ENCODE assay signal across 1 cellular context in the genomic region with DNA sequence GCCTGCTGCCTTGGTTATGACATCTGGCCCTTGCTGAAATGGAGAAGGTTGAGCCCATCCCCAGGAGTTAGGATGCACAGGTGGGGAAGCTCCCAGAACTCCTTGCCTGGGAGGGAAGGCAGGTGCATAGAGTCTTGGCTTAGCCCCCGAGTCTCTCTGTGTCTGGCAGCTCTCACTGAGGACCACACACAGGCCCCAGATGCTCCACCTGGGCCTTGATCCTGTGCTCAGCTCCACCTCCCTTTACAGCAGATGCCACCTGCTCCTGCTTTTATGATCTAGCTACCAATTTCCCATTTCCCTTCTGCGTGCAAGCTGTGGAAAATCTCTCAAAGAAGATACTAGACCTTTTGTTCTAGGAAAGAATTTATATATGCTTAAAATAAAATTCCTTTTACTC.
TF ChIP-seq lines count a peak whose summit lies in the region.

No MANE protein-coding gene starts in this region.

TF ChIP-seq in neural cell, 6 proteins besides CTCF, POLR2A, EP300 and RAD21 (continued from another document):
- no peak for TF ChIP-seq MXI1 (conservative IDR thresholded peaks at IDR 0.05; ENCODE audit: poor library complexity, severe bottlenecking)
